Comparison of ENCODE assay signal across 1 cellular context in the genomic region with DNA sequence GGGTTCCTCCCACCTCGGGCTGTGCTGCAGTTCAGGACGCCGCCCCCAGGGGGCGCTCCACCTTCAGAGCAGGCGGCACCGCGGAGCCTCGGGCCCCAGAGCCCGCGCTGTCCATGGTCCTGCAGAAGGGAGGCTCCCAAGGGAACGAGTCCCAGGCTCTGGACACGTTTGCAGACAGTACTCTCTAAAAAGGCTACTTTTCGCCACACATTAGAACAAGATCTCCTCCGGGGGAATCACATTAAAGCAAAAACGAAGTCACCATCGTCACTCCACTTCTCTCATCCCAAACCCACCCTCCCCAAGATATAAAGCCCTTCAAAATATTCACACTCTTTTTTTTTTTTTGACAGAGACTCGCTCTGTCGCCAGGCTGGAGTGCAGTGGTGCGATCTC.
TF ChIP-seq lines count a peak whose summit lies in the region.

No MANE protein-coding gene starts in this region.

TF ChIP-seq in K562, 482 proteins besides CTCF, POLR2A, EP300 and RAD21 (continues in another document):
- no peak for TF ChIP-seq ZNF174 (CRISPR knock-in tag; IDR thresholded peaks at IDR 0.05)
- peak; percentile 95 for TF ChIP-seq TGIF2 (CRISPR knock-in tag; IDR thresholded peaks at IDR 0.05)
- no peak for TF ChIP-seq NFIX (CRISPR knock-in tag; IDR thresholded peaks at IDR 0.05; ENCODE audit: low read depth)
- peak; percentile 98 for TF ChIP-seq FOXK1 (CRISPR knock-in tag; IDR thresholded peaks at IDR 0.05; ENCODE audit: borderline replicate concordance)
- no peak for TF ChIP-seq HDAC3 (IDR thresholded peaks at IDR 0.05; ENCODE audit: borderline replicate concordance, partially characterized antibody)
- TF ChIP-seq MYC (IDR thresholded peaks at IDR 0.05; ENCODE audit: low read depth, low read length): peak; percentile 62; the same call in 1 of the 2 replicates
- TF ChIP-seq MYC (CRISPR knock-in tag; IDR thresholded peaks at IDR 0.05; ENCODE audit: borderline replicate concordance, low read depth): no peak
- TF ChIP-seq RBM25 (IDR thresholded peaks at IDR 0.05; ENCODE audit: low read depth, low read length, severe bottlenecking): no peak
- TF ChIP-seq, protein P1, sequence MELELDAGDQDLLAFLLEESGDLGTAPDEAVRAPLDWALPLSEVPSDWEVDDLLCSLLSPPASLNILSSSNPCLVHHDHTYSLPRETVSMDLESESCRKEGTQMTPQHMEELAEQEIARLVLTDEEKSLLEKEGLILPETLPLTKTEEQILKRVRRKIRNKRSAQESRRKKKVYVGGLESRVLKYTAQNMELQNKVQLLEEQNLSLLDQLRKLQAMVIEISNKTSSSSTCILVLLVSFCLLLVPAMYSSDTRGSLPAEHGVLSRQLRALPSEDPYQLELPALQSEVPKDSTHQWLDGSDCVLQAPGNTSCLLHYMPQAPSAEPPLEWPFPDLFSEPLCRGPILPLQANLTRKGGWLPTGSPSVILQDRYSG (tag; conservative IDR thresholded peaks at IDR 0.05; ENCODE audit: low read depth): no peak
- TF ChIP-seq, protein P2, sequence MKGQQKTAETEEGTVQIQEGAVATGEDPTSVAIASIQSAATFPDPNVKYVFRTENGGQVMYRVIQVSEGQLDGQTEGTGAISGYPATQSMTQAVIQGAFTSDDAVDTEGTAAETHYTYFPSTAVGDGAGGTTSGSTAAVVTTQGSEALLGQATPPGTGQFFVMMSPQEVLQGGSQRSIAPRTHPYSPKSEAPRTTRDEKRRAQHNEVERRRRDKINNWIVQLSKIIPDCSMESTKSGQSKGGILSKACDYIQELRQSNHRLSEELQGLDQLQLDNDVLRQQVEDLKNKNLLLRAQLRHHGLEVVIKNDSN (CRISPR knock-in tag; IDR thresholded peaks at IDR 0.05): no peak; the same call in 1 of the 2 replicates
- TF ChIP-seq NEUROD1 (IDR thresholded peaks at IDR 0.05; ENCODE audit: borderline replicate concordance, low read depth, low read length, partially characterized antibody): no peak
- TF ChIP-seq SNIP1 (IDR thresholded peaks at IDR 0.05; ENCODE audit: low read depth): no peak
- TF ChIP-seq HNRNPK (IDR thresholded peaks at IDR 0.05; ENCODE audit: low read depth, low read length, poor library complexity, severe bottlenecking): no peak
- TF ChIP-seq ZNF41 (CRISPR knock-in tag; conservative IDR thresholded peaks at IDR 0.05): 0 out of 2 replicates have a peak, but pooled peaks have one; percentile 16
- peak in 2 of 3 experiments; percentile 44 to 47 for TF ChIP-seq YY1 (IDR thresholded peaks at IDR 0.05; ENCODE audit: borderline replicate concordance in 1 of 3, control insufficient read depth in 1 of 3, extremely low read depth in 1 of 3, insufficient read depth in 3 of 3, insufficient read length in 1 of 3, insufficient replicate concordance in 2 of 3, low read depth in 1 of 3, low read length in 2 of 3)
- no peak for TF ChIP-seq MED1 (CRISPR knock-in tag; IDR thresholded peaks at IDR 0.05; ENCODE audit: borderline replicate concordance)
- TF ChIP-seq ARID1B (IDR thresholded peaks at IDR 0.05): no peak
- no peak for TF ChIP-seq RFX1 (IDR thresholded peaks at IDR 0.05)
- TF ChIP-seq POLR2AphosphoS5 (IDR thresholded peaks at IDR 0.05; ENCODE audit: control insufficient read depth, insufficient read depth, low read depth, low read length): no peak
- TF ChIP-seq, protein P3, sequence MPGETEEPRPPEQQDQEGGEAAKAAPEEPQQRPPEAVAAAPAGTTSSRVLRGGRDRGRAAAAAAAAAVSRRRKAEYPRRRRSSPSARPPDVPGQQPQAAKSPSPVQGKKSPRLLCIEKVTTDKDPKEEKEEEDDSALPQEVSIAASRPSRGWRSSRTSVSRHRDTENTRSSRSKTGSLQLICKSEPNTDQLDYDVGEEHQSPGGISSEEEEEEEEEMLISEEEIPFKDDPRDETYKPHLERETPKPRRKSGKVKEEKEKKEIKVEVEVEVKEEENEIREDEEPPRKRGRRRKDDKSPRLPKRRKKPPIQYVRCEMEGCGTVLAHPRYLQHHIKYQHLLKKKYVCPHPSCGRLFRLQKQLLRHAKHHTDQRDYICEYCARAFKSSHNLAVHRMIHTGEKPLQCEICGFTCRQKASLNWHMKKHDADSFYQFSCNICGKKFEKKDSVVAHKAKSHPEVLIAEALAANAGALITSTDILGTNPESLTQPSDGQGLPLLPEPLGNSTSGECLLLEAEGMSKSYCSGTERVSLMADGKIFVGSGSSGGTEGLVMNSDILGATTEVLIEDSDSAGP (CRISPR knock-in tag; IDR thresholded peaks at IDR 0.05): no peak
- peak; percentile 47; the same call in 1 of the 2 replicates for TF ChIP-seq TCF3 (CRISPR knock-in tag; IDR thresholded peaks at IDR 0.05)
- peak; percentile 42; the same call in 1 of the 2 replicates for TF ChIP-seq CBX1 (IDR thresholded peaks at IDR 0.05; ENCODE audit: low read depth)
- no peak for TF ChIP-seq DIDO1 (tag; IDR thresholded peaks at IDR 0.05; ENCODE audit: low read depth)
- TF ChIP-seq CEBPB (tag; IDR thresholded peaks at IDR 0.05): no peak
- no peak for TF ChIP-seq TAF7 (tag; IDR thresholded peaks at IDR 0.05)
- TF ChIP-seq RBBP5 (IDR thresholded peaks at IDR 0.05; ENCODE audit: borderline replicate concordance, insufficient read depth, low read length, poor library complexity, severe bottlenecking): no peak
- TF ChIP-seq HDAC8 (tag; IDR thresholded peaks at IDR 0.05): no peak
- no peak for TF ChIP-seq ZNF584 (CRISPR knock-in tag; IDR thresholded peaks at IDR 0.05; ENCODE audit: low read depth)
- no peak for TF ChIP-seq RFX7 (CRISPR knock-in tag; IDR thresholded peaks at IDR 0.05)
- TF ChIP-seq ZZZ3 (IDR thresholded peaks at IDR 0.05): no peak
- no peak for TF ChIP-seq ZSCAN29 (IDR thresholded peaks at IDR 0.05)
- TF ChIP-seq PCBP2 (IDR thresholded peaks at IDR 0.05; ENCODE audit: low read depth, low read length, poor library complexity, severe bottlenecking): no peak
- TF ChIP-seq ZNF785 (CRISPR knock-in tag; IDR thresholded peaks at IDR 0.05): no peak
- TF ChIP-seq, protein P4, sequence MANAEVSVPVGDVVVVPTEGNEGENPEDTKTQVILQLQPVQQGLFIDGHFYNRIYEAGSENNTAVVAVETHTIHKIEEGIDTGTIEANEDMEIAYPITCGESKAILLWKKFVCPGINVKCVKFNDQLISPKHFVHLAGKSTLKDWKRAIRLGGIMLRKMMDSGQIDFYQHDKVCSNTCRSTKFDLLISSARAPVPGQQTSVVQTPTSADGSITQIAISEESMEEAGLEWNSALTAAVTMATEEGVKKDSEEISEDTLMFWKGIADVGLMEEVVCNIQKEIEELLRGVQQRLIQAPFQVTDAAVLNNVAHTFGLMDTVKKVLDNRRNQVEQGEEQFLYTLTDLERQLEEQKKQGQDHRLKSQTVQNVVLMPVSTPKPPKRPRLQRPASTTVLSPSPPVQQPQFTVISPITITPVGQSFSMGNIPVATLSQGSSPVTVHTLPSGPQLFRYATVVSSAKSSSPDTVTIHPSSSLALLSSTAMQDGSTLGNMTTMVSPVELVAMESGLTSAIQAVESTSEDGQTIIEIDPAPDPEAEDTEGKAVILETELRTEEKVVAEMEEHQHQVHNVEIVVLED (CRISPR knock-in tag; IDR thresholded peaks at IDR 0.05): no peak
- TF ChIP-seq MTA1 (IDR thresholded peaks at IDR 0.05; ENCODE audit: borderline replicate concordance): no peak
- no peak for TF ChIP-seq ZC3H4 (CRISPR knock-in tag; IDR thresholded peaks at IDR 0.05; ENCODE audit: borderline replicate concordance)
- TF ChIP-seq, protein P5, sequence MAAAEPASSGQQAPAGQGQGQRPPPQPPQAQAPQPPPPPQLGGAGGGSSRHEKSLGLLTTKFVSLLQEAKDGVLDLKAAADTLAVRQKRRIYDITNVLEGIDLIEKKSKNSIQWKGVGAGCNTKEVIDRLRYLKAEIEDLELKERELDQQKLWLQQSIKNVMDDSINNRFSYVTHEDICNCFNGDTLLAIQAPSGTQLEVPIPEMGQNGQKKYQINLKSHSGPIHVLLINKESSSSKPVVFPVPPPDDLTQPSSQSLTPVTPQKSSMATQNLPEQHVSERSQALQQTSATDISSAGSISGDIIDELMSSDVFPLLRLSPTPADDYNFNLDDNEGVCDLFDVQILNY (CRISPR knock-in tag; IDR thresholded peaks at IDR 0.05): peak; percentile 86
- no peak for TF ChIP-seq NFE2 (IDR thresholded peaks at IDR 0.05; ENCODE audit: low read depth)
- no peak for TF ChIP-seq TAF9B (IDR thresholded peaks at IDR 0.05; ENCODE audit: partially characterized antibody)
- TF ChIP-seq BRCA1 (IDR thresholded peaks at IDR 0.05): no peak
- TF ChIP-seq BRCA1 (CRISPR knock-in tag; IDR thresholded peaks at IDR 0.05): no peak
- TF ChIP-seq MCM3 (IDR thresholded peaks at IDR 0.05): no peak
- TF ChIP-seq, protein P6, sequence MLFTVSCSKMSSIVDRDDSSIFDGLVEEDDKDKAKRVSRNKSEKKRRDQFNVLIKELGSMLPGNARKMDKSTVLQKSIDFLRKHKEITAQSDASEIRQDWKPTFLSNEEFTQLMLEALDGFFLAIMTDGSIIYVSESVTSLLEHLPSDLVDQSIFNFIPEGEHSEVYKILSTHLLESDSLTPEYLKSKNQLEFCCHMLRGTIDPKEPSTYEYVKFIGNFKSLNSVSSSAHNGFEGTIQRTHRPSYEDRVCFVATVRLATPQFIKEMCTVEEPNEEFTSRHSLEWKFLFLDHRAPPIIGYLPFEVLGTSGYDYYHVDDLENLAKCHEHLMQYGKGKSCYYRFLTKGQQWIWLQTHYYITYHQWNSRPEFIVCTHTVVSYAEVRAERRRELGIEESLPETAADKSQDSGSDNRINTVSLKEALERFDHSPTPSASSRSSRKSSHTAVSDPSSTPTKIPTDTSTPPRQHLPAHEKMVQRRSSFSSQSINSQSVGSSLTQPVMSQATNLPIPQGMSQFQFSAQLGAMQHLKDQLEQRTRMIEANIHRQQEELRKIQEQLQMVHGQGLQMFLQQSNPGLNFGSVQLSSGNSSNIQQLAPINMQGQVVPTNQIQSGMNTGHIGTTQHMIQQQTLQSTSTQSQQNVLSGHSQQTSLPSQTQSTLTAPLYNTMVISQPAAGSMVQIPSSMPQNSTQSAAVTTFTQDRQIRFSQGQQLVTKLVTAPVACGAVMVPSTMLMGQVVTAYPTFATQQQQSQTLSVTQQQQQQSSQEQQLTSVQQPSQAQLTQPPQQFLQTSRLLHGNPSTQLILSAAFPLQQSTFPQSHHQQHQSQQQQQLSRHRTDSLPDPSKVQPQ (CRISPR knock-in tag; IDR thresholded peaks at IDR 0.05; ENCODE audit: borderline replicate concordance): no peak
- TF ChIP-seq, protein P7, sequence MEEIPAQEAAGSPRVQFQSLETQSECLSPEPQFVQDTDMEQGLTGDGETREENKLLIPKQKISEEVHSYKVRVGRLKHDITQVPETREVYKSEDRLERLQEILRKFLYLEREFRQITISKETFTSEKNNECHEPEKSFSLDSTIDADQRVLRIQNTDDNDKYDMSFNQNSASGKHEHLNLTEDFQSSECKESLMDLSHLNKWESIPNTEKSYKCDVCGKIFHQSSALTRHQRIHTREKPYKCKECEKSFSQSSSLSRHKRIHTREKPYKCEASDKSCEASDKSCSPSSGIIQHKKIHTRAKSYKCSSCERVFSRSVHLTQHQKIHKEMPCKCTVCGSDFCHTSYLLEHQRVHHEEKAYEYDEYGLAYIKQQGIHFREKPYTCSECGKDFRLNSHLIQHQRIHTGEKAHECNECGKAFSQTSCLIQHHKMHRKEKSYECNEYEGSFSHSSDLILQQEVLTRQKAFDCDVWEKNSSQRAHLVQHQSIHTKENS (CRISPR knock-in tag; IDR thresholded peaks at IDR 0.05): no peak
- TF ChIP-seq, protein P8, sequence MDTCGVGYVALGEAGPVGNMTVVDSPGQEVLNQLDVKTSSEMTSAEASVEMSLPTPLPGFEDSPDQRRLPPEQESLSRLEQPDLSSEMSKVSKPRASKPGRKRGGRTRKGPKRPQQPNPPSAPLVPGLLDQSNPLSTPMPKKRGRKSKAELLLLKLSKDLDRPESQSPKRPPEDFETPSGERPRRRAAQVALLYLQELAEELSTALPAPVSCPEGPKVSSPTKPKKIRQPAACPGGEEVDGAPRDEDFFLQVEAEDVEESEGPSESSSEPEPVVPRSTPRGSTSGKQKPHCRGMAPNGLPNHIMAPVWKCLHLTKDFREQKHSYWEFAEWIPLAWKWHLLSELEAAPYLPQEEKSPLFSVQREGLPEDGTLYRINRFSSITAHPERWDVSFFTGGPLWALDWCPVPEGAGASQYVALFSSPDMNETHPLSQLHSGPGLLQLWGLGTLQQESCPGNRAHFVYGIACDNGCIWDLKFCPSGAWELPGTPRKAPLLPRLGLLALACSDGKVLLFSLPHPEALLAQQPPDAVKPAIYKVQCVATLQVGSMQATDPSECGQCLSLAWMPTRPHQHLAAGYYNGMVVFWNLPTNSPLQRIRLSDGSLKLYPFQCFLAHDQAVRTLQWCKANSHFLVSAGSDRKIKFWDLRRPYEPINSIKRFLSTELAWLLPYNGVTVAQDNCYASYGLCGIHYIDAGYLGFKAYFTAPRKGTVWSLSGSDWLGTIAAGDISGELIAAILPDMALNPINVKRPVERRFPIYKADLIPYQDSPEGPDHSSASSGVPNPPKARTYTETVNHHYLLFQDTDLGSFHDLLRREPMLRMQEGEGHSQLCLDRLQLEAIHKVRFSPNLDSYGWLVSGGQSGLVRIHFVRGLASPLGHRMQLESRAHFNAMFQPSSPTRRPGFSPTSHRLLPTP (IDR thresholded peaks at IDR 0.05; ENCODE audit: borderline replicate concordance, extremely low read depth, insufficient read length): no peak
- TF ChIP-seq, protein P9, sequence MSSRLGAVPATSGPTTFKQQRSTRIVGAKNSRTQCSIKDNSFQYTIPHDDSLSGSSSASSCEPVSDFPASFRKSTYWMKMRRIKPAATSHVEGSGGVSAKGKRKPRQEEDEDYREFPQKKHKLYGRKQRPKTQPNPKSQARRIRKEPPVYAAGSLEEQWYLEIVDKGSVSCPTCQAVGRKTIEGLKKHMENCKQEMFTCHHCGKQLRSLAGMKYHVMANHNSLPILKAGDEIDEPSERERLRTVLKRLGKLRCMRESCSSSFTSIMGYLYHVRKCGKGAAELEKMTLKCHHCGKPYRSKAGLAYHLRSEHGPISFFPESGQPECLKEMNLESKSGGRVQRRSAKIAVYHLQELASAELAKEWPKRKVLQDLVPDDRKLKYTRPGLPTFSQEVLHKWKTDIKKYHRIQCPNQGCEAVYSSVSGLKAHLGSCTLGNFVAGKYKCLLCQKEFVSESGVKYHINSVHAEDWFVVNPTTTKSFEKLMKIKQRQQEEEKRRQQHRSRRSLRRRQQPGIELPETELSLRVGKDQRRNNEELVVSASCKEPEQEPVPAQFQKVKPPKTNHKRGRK (tag; IDR thresholded peaks at IDR 0.05): no peak
- peak; percentile 97 for TF ChIP-seq FOXP1 (CRISPR knock-in tag; IDR thresholded peaks at IDR 0.05)
- TF ChIP-seq ZNF175 (CRISPR knock-in tag; IDR thresholded peaks at IDR 0.05; ENCODE audit: low read depth): 0 out of 2 replicates have a peak, but pooled peaks have one; percentile 38
- TF ChIP-seq, protein P10, sequence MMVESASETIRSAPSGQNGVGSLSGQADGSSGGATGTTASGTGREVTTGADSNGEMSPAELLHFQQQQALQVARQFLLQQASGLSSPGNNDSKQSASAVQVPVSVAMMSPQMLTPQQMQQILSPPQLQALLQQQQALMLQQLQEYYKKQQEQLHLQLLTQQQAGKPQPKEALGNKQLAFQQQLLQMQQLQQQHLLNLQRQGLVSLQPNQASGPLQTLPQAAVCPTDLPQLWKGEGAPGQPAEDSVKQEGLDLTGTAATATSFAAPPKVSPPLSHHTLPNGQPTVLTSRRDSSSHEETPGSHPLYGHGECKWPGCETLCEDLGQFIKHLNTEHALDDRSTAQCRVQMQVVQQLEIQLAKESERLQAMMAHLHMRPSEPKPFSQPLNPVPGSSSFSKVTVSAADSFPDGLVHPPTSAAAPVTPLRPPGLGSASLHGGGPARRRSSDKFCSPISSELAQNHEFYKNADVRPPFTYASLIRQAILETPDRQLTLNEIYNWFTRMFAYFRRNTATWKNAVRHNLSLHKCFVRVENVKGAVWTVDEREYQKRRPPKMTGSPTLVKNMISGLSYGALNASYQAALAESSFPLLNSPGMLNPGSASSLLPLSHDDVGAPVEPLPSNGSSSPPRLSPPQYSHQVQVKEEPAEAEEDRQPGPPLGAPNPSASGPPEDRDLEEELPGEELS (CRISPR knock-in tag; IDR thresholded peaks at IDR 0.05; ENCODE audit: borderline replicate concordance): peak; percentile 98
- TF ChIP-seq ZNF184 (CRISPR knock-in tag; IDR thresholded peaks at IDR 0.05): no peak
- no peak for TF ChIP-seq NCOR1 (IDR thresholded peaks at IDR 0.05)
